9 cellular contexts compared by ENCODE assay signal in genomic region chr10:69643779-69644657, GRCh38. TPM values are rescaled to one million over a fixed set of nuclear protein-coding genes. Genes with fewer than 3 reads are reported as not detected.
"Had no signal": no experiment of that assay in that cellular context is flagged by ENCODE, and none has a peak within 500 bp of the region (broad histone marks: within the 10 kb centered on the region; RNA-seq: fewer than 3 reads in every experiment).

No MANE protein-coding gene starts in this region.

- H3K27me3 ChIP-seq: upper lobe of left lung had no signal

- H3K27ac Mint-ChIP-seq: activated CD8-positive, alpha-beta T cell treated with anti-CD3 and anti-CD28 coated beads for 36 hours; activated naive CD4-positive, alpha-beta T cell treated with anti-CD3 and anti-CD28 coated beads for 36 hours; activated T-helper 1 cell treated with anti-CD3 and anti-CD28 coated beads, Interleukin-12 subunit alpha, Interleukin-12 subunit beta, Interleukin-2, Interleukin-4 antibody, amounts not matched to agents 30 ng/mL and 10 ng/mL and 1 ng/mL, durations not matched to agents 14 hours and 24 hours and 36 hours; mesothelial cell of epicardium; progenitor cell of endocrine pancreas had no signal

- H3K4me3 ChIP-seq: gastroesophageal sphincter, upper lobe of left lung had no signal

- H3K4me1 ChIP-seq: gastroesophageal sphincter, upper lobe of left lung had no signal

- H3K36me3 Mint-ChIP-seq: mesothelial cell of epicardium had no signal

- H3K36me3 ChIP-seq: gastroesophageal sphincter, upper lobe of left lung had no signal

- H3K27ac ChIP-seq: gastroesophageal sphincter, upper lobe of left lung had no signal

- H3K4me3 Mint-ChIP-seq: activated CD8-positive, alpha-beta T cell treated with anti-CD3 and anti-CD28 coated beads for 36 hours; activated naive CD4-positive, alpha-beta T cell treated with anti-CD3 and anti-CD28 coated beads for 36 hours; activated T-helper 1 cell treated with anti-CD3 and anti-CD28 coated beads, Interleukin-12 subunit alpha, Interleukin-12 subunit beta, Interleukin-2, Interleukin-4 antibody, amounts not matched to agents 30 ng/mL and 10 ng/mL and 1 ng/mL, durations not matched to agents 14 hours and 24 hours and 36 hours; mesothelial cell of epicardium had no signal

- H3K9me3 ChIP-seq: gastroesophageal sphincter, upper lobe of left lung had no signal

- FAIRE-seq: astrocyte had no signal

- H3K9me3 Mint-ChIP-seq: activated CD8-positive, alpha-beta T cell treated with anti-CD3 and anti-CD28 coated beads for 36 hours; activated naive CD4-positive, alpha-beta T cell treated with anti-CD3 and anti-CD28 coated beads for 36 hours; activated T-helper 1 cell treated with anti-CD3 and anti-CD28 coated beads, Interleukin-12 subunit alpha, Interleukin-12 subunit beta, Interleukin-2, Interleukin-4 antibody, amounts not matched to agents 30 ng/mL and 10 ng/mL and 1 ng/mL, durations not matched to agents 14 hours and 24 hours and 36 hours; mesothelial cell of epicardium had no signal

- H3K27me3 Mint-ChIP-seq: activated CD8-positive, alpha-beta T cell treated with anti-CD3 and anti-CD28 coated beads for 36 hours had no signal

- ATAC-seq: activated CD8-positive, alpha-beta T cell treated with anti-CD3 and anti-CD28 coated beads for 36 hours; gastroesophageal sphincter had no signal

RNA-seq across cellular contexts. Expression of gene FAM241B, which starts 14.0 kb away (rescaled TPM):
- total RNA-seq: myocyte had no signal
